Comparison of ENCODE assay signal across 26 cellular contexts in the genomic region with DNA sequence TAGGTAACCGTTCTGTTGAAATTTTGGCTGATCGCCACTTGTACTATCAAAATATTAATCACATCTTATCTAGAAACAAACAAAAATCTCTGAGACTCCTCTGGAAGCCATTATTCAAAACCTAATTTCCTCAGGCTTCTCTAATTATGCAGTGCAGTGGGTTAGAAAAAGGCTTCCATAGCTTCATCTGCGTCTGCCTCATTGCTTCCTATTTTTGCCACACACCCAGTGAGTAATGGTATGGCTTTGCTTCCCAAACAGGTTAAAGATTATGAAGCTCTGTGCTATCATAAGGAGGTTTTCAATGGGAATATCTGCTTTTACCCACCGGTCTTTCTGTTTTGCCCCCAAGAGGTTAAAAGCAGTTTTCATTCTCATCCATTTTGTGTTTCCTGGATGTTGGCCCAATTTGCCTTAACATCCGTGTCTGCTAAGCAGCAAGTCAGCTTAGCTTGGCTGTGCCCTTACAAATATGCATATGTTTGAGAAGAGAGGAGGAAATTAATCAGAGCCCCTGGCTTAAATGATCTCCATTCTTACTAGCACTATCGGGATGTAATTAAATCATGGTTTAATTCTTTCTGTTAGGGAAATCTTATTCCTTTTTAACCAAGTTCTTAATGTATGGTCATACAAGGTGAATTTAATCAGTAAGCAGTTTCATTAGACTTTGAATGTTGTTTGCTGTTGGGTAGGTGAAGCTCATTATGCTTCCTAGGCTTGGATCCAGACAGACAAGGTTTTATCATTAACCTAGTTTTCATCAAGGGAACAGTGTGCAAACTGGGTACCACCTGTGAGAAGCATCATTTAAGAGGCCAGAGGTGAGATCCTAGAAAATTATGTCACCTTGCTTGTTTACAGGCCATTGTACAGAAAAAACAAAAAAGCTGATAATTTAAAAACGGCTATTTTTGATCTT.
"Had no signal": no experiment of that assay in that cellular context is flagged by ENCODE, and none has a peak within 500 bp of the region (broad histone marks: within the 10 kb centered on the region; RNA-seq: fewer than 3 reads in every experiment).

No MANE protein-coding gene starts in this region.

- H3K27ac Mint-ChIP-seq: activated B cell treated with CpG ODN at 0.5 μM for 24 hours; activated CD8-positive, alpha-beta T cell treated with anti-CD3 and anti-CD28 coated beads for 36 hours; activated naive CD4-positive, alpha-beta T cell treated with anti-CD3 and anti-CD28 coated beads, Interleukin-2, amount 50 U/mL, for 24 hours; natural killer cell treated with Interleukin-12 subunit alpha and Interleukin-12 subunit beta and Interleukin-15 and Interleukin-18, amount 100 ng/mL, for 72 hours; T-helper 2 cell treated with Interferon-gamma antibody and Interleukin-4, amounts not matched to agents 5 μg/mL and 100 μg/mL, for 36 hours had no signal

- H3K27me3 ChIP-seq: adrenal gland, body of pancreas, heart right ventricle, left lung, sigmoid colon, spleen, stomach, testis, upper lobe of right lung had no signal

- DNase-seq: activated B cell treated with CpG ODN at 0.5 μM for 24 hours; activated CD4-positive, alpha-beta T cell treated with anti-CD3 and anti-CD28 coated beads for 48 hours; activated CD8-positive, alpha-beta T cell treated with anti-CD3 and anti-CD28 coated beads for 36 hours; activated effector memory CD4-positive, alpha-beta T cell treated with Interleukin-2 at 50 U/mL for 16 hours; activated T-cell treated with anti-CD3 and anti-CD28 coated beads, Interleukin-2, amount 50 U/mL, for 4 hours; adrenal gland; body of pancreas; central memory CD4-positive, alpha-beta T cell; effector CD8-positive, alpha-beta T cell; heart right ventricle; left lung; mesendoderm; occipital lobe; sigmoid colon; spleen; stomach; testis; upper lobe of right lung had no signal

- H3K36me3 Mint-ChIP-seq: activated naive CD4-positive, alpha-beta T cell treated with anti-CD3 and anti-CD28 coated beads, Interleukin-2, amount 50 U/mL, for 24 hours; natural killer cell treated with Interleukin-12 subunit alpha and Interleukin-12 subunit beta and Interleukin-15 and Interleukin-18, amount 100 ng/mL, for 72 hours had no signal

- H3K9me3 ChIP-seq: adrenal gland, body of pancreas, heart right ventricle, left lung, prostate gland, sigmoid colon, spleen, stomach, testis, upper lobe of right lung had no signal

- H3K4me1 Mint-ChIP-seq: activated B cell treated with CpG ODN at 0.5 μM for 24 hours; activated naive CD4-positive, alpha-beta T cell treated with anti-CD3 and anti-CD28 coated beads, Interleukin-2, amount 50 U/mL, for 24 hours had no signal

- H3K4me3 ChIP-seq: adrenal gland, body of pancreas, coronary artery, heart right ventricle, left lung, prostate gland, sigmoid colon, spleen, stomach, testis, upper lobe of right lung had no signal

- H3K9me3 Mint-ChIP-seq: activated B cell treated with CpG ODN at 0.5 μM for 24 hours; activated CD8-positive, alpha-beta T cell treated with anti-CD3 and anti-CD28 coated beads for 36 hours; activated naive CD4-positive, alpha-beta T cell treated with anti-CD3 and anti-CD28 coated beads, Interleukin-2, amount 50 U/mL, for 24 hours; activated T-cell treated with anti-CD3 and anti-CD28 coated beads, Interleukin-2, amount 50 U/mL, for 4 hours; T-helper 2 cell treated with Interferon-gamma antibody and Interleukin-4, amounts not matched to agents 5 μg/mL and 100 μg/mL, for 36 hours had no signal

- H3K4me3 Mint-ChIP-seq: activated B cell treated with CpG ODN at 0.5 μM for 24 hours; activated CD8-positive, alpha-beta T cell treated with anti-CD3 and anti-CD28 coated beads for 36 hours; activated naive CD4-positive, alpha-beta T cell treated with anti-CD3 and anti-CD28 coated beads, Interleukin-2, amount 50 U/mL, for 24 hours; activated T-cell treated with anti-CD3 and anti-CD28 coated beads, Interleukin-2, amount 50 U/mL, for 4 hours; natural killer cell treated with Interleukin-12 subunit alpha and Interleukin-12 subunit beta and Interleukin-15 and Interleukin-18, amount 100 ng/mL, for 72 hours; T-helper 2 cell treated with Interferon-gamma antibody and Interleukin-4, amounts not matched to agents 5 μg/mL and 100 μg/mL, for 36 hours had no signal

- H3K27ac ChIP-seq: adrenal gland, body of pancreas, epithelial cell of prostate, heart right ventricle, left lung, prostate gland, spleen, stomach, testis, upper lobe of right lung had no signal

- FAIRE-seq: frontal cortex, keratinocyte had no signal

- H3K4me1 ChIP-seq: adrenal gland, body of pancreas, left lung, prostate gland, spleen, testis, upper lobe of right lung had no signal

- H3K36me3 ChIP-seq: adrenal gland, heart right ventricle, left lung, prostate gland, sigmoid colon, spleen, stomach, upper lobe of right lung had no signal
